14 cellular contexts compared by ENCODE assay signal in the genomic region with DNA sequence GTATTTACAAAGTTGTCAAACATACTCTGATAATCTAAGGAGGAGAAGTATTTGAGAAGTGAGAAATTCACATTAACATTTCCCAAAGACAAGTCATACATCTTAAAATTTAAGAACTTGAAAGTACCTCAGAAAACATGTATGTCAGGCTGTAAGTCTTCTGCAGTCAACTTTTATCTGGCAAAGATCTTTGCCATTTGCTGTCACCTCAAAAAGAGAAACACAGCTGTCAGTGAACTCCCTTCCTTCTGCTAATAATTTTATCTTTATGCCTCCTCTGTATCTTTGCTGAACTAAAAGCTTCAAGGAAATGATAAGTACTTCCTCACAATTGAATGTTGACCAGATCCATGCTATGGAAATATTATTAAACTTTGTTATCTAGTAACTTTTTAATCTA. TPM values are rescaled to one million over a fixed set of nuclear protein-coding genes. Genes with fewer than 3 reads are reported as not detected.
DNase-seq lines count a peak whose midpoint lies in the region; ATAC-seq, FAIRE-seq and TF ChIP-seq lines count a peak whose summit lies in the region.
"Had no signal": no experiment of that assay in that cellular context is flagged by ENCODE, and none has a peak within 500 bp of the region (broad histone marks: within the 10 kb centered on the region; RNA-seq: fewer than 3 reads in every experiment).

No MANE protein-coding gene starts in this region.

- no peak overlapping the region for H2AFZ ChIP-seq in keratinocyte (ENCODE audit: control insufficient read depth, low read length)

- H3K4me1 ChIP-seq in breast epithelium (no peaks in the 10 kb centered on the region), keratinocyte (ENCODE audit: control insufficient read depth, extremely low read depth, insufficient read depth, low read length) (peaks cover 22% of the 10 kb centered on the region), BE2C (no peaks in the 10 kb centered on the region)

- no peaks in the 10 kb centered on the region for H3K27me3 ChIP-seq in breast epithelium
- no peaks in the 10 kb centered on the region for H3K27me3 ChIP-seq in keratinocyte (ENCODE audit: control insufficient read depth, extremely low read depth, insufficient read depth, low read length)
- H3K27me3 ChIP-seq in BE2C: no peaks in the 10 kb centered on the region
- H3K27me3 ChIP-seq: BLaER1 treated with 17β-estradiol and CSF1 and Interleukin-3, amounts not matched to agents 10 nM and 100 nM had no signal

- no peak overlapping the region for H3K27ac ChIP-seq in breast epithelium
- H3K27ac ChIP-seq in keratinocyte (ENCODE audit: control insufficient read depth, insufficient read depth, low read length): peak overlapping the region; percentile 35
- H3K27ac ChIP-seq: 22Rv1; BLaER1 treated with 17β-estradiol and CSF1 and Interleukin-3, amounts not matched to agents 10 nM and 100 nM had no signal

- CTCF ChIA-PET in MCF 10A (lab: Yijun Ruan, JAX): interaction anchor here (0.8 to 1.7 kb wide), 3 partner anchors 19 to 95 kb away, joined by 3 to 4 read pairs (median 3); partner anchors contain the start of gene TTC17
- CTCF ChIA-PET in activated CD4-positive, alpha-beta T cell treated with anti-CD3 and anti-CD28 coated beads, Interleukin-2, amount 10 ng/mL, durations not matched to agents 7 days and 5 days (lab: Charles Lee): interaction anchor here (0.6 to 2.3 kb wide), 4 partner anchors 9 to 409 kb away, joined by 3 to 6 read pairs (median 4); no protein-coding TSS in a partner anchor

- H4K20me1 ChIP-seq in keratinocyte (ENCODE audit: control insufficient read depth, extremely low read depth, insufficient read depth, low read length): no peaks in the 10 kb centered on the region

- intact Hi-C loops in MCF 10A (cut with micrococcal nuclease) (no loop called here), breast epithelium (cut with DNase I; ENCODE audit: low total_unique reads) (no loop called here)

- H3K27me3 Mint-ChIP-seq in MCF 10A (ENCODE audit: insufficient read depth, unreplicated experiment): no peaks in the 10 kb centered on the region
- H3K27me3 Mint-ChIP-seq in central memory CD8-positive, alpha-beta T cell: no peaks in the 10 kb centered on the region
- H3K27me3 Mint-ChIP-seq in activated CD4-positive, alpha-beta T cell treated with anti-CD3 and anti-CD28 coated beads, Interleukin-2, amount 10 ng/mL, durations not matched to agents 7 days and 5 days: no peaks in the 10 kb centered on the region
- H3K27me3 Mint-ChIP-seq: CD4-positive, CD25-positive, alpha-beta regulatory T cell had no signal

- dilution Hi-C loops in keratinocyte (cut with MboI; ENCODE audit: extremely low pct_ligation_motif_present, low sequenced_read_pairs): no loop called here

- H3K79me2 ChIP-seq in keratinocyte (ENCODE audit: control insufficient read depth, insufficient read depth, low read length): peaks cover 33% of the 10 kb centered on the region

- ATAC-seq in central memory CD8-positive, alpha-beta T cell (replicated peaks; ENCODE audit: extremely low read depth, poor library complexity, severe bottlenecking): no peak
- ATAC-seq in GM19023 (IDR thresholded peaks at IDR 0.05; ENCODE audit: unreplicated experiment): no peak
- ATAC-seq: HCT116 had no signal

- DNase-seq in MCF 10A (ENCODE audit: unreplicated experiment): no peak
- no peak for DNase-seq in breast epithelium (ENCODE audit: low spot score in 2 of 2)
- DNase-seq in central memory CD8-positive, alpha-beta T cell (ENCODE audit: low spot score in 2 of 2): no peak
- DNase-seq in keratinocyte (ENCODE audit: low read depth, low spot score): no peak
- no peak for DNase-seq in BE2C
- no peak for DNase-seq in activated CD4-positive, alpha-beta T cell treated with anti-CD3 and anti-CD28 coated beads, Interleukin-2, amount 10 ng/mL, durations not matched to agents 7 days and 5 days
- DNase-seq in epidermal melanocyte (ENCODE audit: insufficient read length, low spot score): no peak
- DNase-seq: AML-193; CD4-positive, CD25-positive, alpha-beta regulatory T cell; GF-D8 had no signal

- POLR2A ChIA-PET in MCF 10A (lab: Yijun Ruan, JAX): interaction anchor here (0.7 to 5.5 kb wide), 6 partner anchors 10 to 692 kb away, joined by 3 to 45 read pairs (median 4); partner anchors contain the start of genes API5 and TTC17
- POLR2A ChIA-PET in activated CD4-positive, alpha-beta T cell treated with anti-CD3 and anti-CD28 coated beads, Interleukin-2, amount 10 ng/mL, durations not matched to agents 7 days and 5 days (lab: Charles Lee): no interaction called here

- peak overlapping the region; percentile 50 for H3K27ac Mint-ChIP-seq in MCF 10A (ENCODE audit: low read depth, unreplicated experiment)
- peak overlapping the region; percentile 32 for H3K27ac Mint-ChIP-seq in central memory CD8-positive, alpha-beta T cell (ENCODE audit: low read depth)
- no peak overlapping the region for H3K27ac Mint-ChIP-seq in activated CD4-positive, alpha-beta T cell treated with anti-CD3 and anti-CD28 coated beads, Interleukin-2, amount 10 ng/mL, durations not matched to agents 7 days and 5 days

- H3K36me3 Mint-ChIP-seq in MCF 10A (ENCODE audit: insufficient read depth, unreplicated experiment): peaks cover 40% of the 10 kb centered on the region
- peaks cover 18% of the 10 kb centered on the region for H3K36me3 Mint-ChIP-seq in central memory CD8-positive, alpha-beta T cell (ENCODE audit: insufficient read depth)
- peaks cover 18% of the 10 kb centered on the region for H3K36me3 Mint-ChIP-seq in activated CD4-positive, alpha-beta T cell treated with anti-CD3 and anti-CD28 coated beads, Interleukin-2, amount 10 ng/mL, durations not matched to agents 7 days and 5 days (ENCODE audit: low read depth)

- no peaks in the 10 kb centered on the region for H3K9me3 Mint-ChIP-seq in MCF 10A (ENCODE audit: unreplicated experiment)
- H3K9me3 Mint-ChIP-seq in central memory CD8-positive, alpha-beta T cell: no peaks in the 10 kb centered on the region
- H3K9me3 Mint-ChIP-seq in activated CD4-positive, alpha-beta T cell treated with anti-CD3 and anti-CD28 coated beads, Interleukin-2, amount 10 ng/mL, durations not matched to agents 7 days and 5 days: no peaks in the 10 kb centered on the region
- H3K9me3 Mint-ChIP-seq: CD4-positive, CD25-positive, alpha-beta regulatory T cell had no signal

- TF ChIP-seq POLR2A in breast epithelium (IDR thresholded peaks at IDR 0.05): no peak

- no peak for TF ChIP-seq CTCF in MCF 10A (IDR thresholded peaks at IDR 0.05; ENCODE audit: unreplicated experiment)
- TF ChIP-seq CTCF in breast epithelium (IDR thresholded peaks at IDR 0.05): no peak
- TF ChIP-seq CTCF in keratinocyte (optimal IDR thresholded peaks at IDR 0.05 in 1 of 3, IDR thresholded peaks at IDR 0.05 in 1 of 3, conservative IDR thresholded peaks at IDR 0.05 in 1 of 3; ENCODE audit: extremely low read depth in 1 of 3, insufficient read depth in 2 of 3, low read length in 3 of 3): no peak
- TF ChIP-seq CTCF in BE2C (IDR thresholded peaks at IDR 0.05; ENCODE audit: low read depth, low read length): no peak

- peaks cover 12% of the 10 kb centered on the region for H3K4me1 Mint-ChIP-seq in MCF 10A (ENCODE audit: insufficient read depth, unreplicated experiment)
- H3K4me1 Mint-ChIP-seq in central memory CD8-positive, alpha-beta T cell: peaks cover 11% of the 10 kb centered on the region
- peaks cover 5% of the 10 kb centered on the region for H3K4me1 Mint-ChIP-seq in activated CD4-positive, alpha-beta T cell treated with anti-CD3 and anti-CD28 coated beads, Interleukin-2, amount 10 ng/mL, durations not matched to agents 7 days and 5 days

- no peaks in the 10 kb centered on the region for H3K36me3 ChIP-seq in breast epithelium
- H3K36me3 ChIP-seq in keratinocyte (ENCODE audit: control insufficient read depth in 2 of 2, extremely low read depth in 1 of 2, insufficient read depth in 2 of 2, low read length in 2 of 2): peaks cover 1 to 7% of the 10 kb centered on the region in 2 experiments
- no peaks in the 10 kb centered on the region for H3K36me3 ChIP-seq in BE2C

- H3K4me3 ChIP-seq in breast epithelium (no peak overlapping the region), keratinocyte (ENCODE audit: control insufficient read depth in 2 of 3, extremely low read depth in 1 of 3, insufficient read depth in 2 of 3, low read depth in 1 of 3, low read length in 3 of 3) (no peak overlapping the region), BE2C (ENCODE audit: low read depth, low read length) (no peak overlapping the region)
- H3K4me3 ChIP-seq: BLaER1 treated with 17β-estradiol and CSF1 and Interleukin-3, amounts not matched to agents 10 nM and 100 nM had no signal

- no TSS peak for BruUV-seq in MCF 10A (replicated peaks; lab: Mats Ljungman, UMichigan)

- no peaks in the 10 kb centered on the region for H3K9me1 ChIP-seq in keratinocyte (ENCODE audit: control insufficient read depth, extremely low read depth, insufficient read depth, low read length)

- no peak overlapping the region for H3K9ac ChIP-seq in keratinocyte (ENCODE audit: control insufficient read depth, extremely low read depth, insufficient read depth, low read length)
- H3K9ac ChIP-seq: BLaER1 treated with 17β-estradiol and CSF1 and Interleukin-3, amounts not matched to agents 10 nM and 100 nM had no signal

- no peak overlapping the region for H3K4me2 ChIP-seq in keratinocyte (ENCODE audit: control insufficient read depth, extremely low read depth, insufficient read depth, low read depth, low read length)
- H3K4me2 ChIP-seq: BLaER1 treated with 17β-estradiol and CSF1 and Interleukin-3, amounts not matched to agents 10 nM and 100 nM had no signal

- H3K9me3 ChIP-seq in breast epithelium (no peaks in the 10 kb centered on the region), keratinocyte (ENCODE audit: control insufficient read depth, low read depth, low read length) (no peaks in the 10 kb centered on the region), BE2C (no peaks in the 10 kb centered on the region)
- H3K9me3 ChIP-seq: BLaER1 treated with 17β-estradiol and CSF1 and Interleukin-3, amounts not matched to agents 10 nM and 100 nM had no signal

- FAIRE-seq in keratinocyte (lab: Jason Lieb, UNC): no peak

- H3K4me3 Mint-ChIP-seq in MCF 10A (ENCODE audit: unreplicated experiment): no peak overlapping the region
- H3K4me3 Mint-ChIP-seq in central memory CD8-positive, alpha-beta T cell: no peak overlapping the region
- H3K4me3 Mint-ChIP-seq in activated CD4-positive, alpha-beta T cell treated with anti-CD3 and anti-CD28 coated beads, Interleukin-2, amount 10 ng/mL, durations not matched to agents 7 days and 5 days: no peak overlapping the region
- H3K4me3 Mint-ChIP-seq: CD4-positive, CD25-positive, alpha-beta regulatory T cell had no signal

RNA-seq across cellular contexts. Expression of gene TTC17, which starts 18.7 kb away (rescaled TPM):
- total RNA-seq in MCF 10A (2022) (92.7 and 94.5 TPM in 2 replicates), breast epithelium (100 to 1,000 TPM; 105 to 199 (median 154) TPM)
- polyA plus RNA-seq in keratinocyte: 37.3 to 62.9 TPM (median 53.4 TPM) in 3 replicates
- polyA plus RNA-seq in keratinocyte (2011; ENCODE audit: low read depth): 66.2 TPM
- 14.2 and 20.8 TPM in 2 replicates for polyA plus RNA-seq in keratinocyte (2011; cell fraction: cytosol; rRNA removed)
- 139 and 147 TPM in 2 replicates for polyA plus RNA-seq in keratinocyte (2011; cell fraction: nucleus; rRNA removed)
- polyA plus RNA-seq in keratinocyte (2012; ENCODE audit: low replicate concordance): 19.9 and 31.7 TPM in 2 replicates
- 43.3 to 117 TPM (median 91.6 TPM) in 3 replicates for polyA minus RNA-seq in keratinocyte
- polyA minus RNA-seq in keratinocyte (2011; cell fraction: cytosol; rRNA and poly(A)+ RNA removed): 15.7 TPM
- 98.6 and 174 TPM in 2 replicates for polyA minus RNA-seq in keratinocyte (2011; cell fraction: nucleus; rRNA and poly(A)+ RNA removed)
- polyA plus RNA-seq in BE2C (2012; ENCODE audit: insufficient read depth, insufficient read length, low read depth): 77.4 TPM
- 10 to 100 TPM; 72.5 to 75.1 TPM for total RNA-seq in activated CD4-positive, alpha-beta T cell treated with anti-CD3 and anti-CD28 coated beads, Interleukin-2, amount 10 ng/mL, durations not matched to agents 7 days and 5 days
